ENCODE assay signal across 29 cellular contexts in genomic region chr1:158039380-158039779, GRCh38. TPM values are rescaled to one million over a fixed set of nuclear protein-coding genes. Genes with fewer than 3 reads are reported as not detected.
DNase-seq lines count a peak whose midpoint lies in the region; FAIRE-seq and TF ChIP-seq lines count a peak whose summit lies in the region.
"Had no signal": no experiment of that assay in that cellular context is flagged by ENCODE, and none has a peak within 500 bp of the region (broad histone marks: within the 10 kb centered on the region; RNA-seq: fewer than 3 reads in every experiment).

No MANE protein-coding gene starts in this region.

- no peaks in the 10 kb centered on the region for H3K36me3 ChIP-seq in bronchial epithelial cell (ENCODE audit: control insufficient read depth, insufficient read depth, low read length)
- H3K36me3 ChIP-seq in keratinocyte (ENCODE audit: control insufficient read depth in 2 of 2, extremely low read depth in 1 of 2, insufficient read depth in 2 of 2, low read length in 2 of 2), result peaks cover 15 to 17% of the 10 kb centered on the region in 2 experiments
- H3K36me3 ChIP-seq in spleen, result no peaks in the 10 kb centered on the region
- peaks cover 26% of the 10 kb centered on the region for H3K36me3 ChIP-seq in WERI-Rb-1
- H3K36me3 ChIP-seq in PC-9 (ENCODE audit: low read depth), result no peaks in the 10 kb centered on the region
- H3K36me3 ChIP-seq: left ventricle myocardium inferior, thyroid gland had no signal

- POLR2A ChIA-PET in PC-9 (lab: Charles Lee; ENCODE audit: unreplicated experiment), result no interaction called here

- intact Hi-C loops in spleen (cut with DNase I; ENCODE audit: low total_unique reads) (no loop called here), PC-9 (cut with micrococcal nuclease; ENCODE audit: unreplicated experiment) (no loop called here)

- TF ChIP-seq CTCF in HFFc6 (IDR thresholded peaks at IDR 0.05) (no peak), bronchial epithelial cell (IDR thresholded peaks at IDR 0.05; ENCODE audit: insufficient read depth, low read length, severe bottlenecking) (no peak), keratinocyte (optimal IDR thresholded peaks at IDR 0.05 in 1 of 3, IDR thresholded peaks at IDR 0.05 in 1 of 3, conservative IDR thresholded peaks at IDR 0.05 in 1 of 3; ENCODE audit: extremely low read depth in 1 of 3, insufficient read depth in 2 of 3, low read length in 3 of 3) (no peak), spleen (IDR thresholded peaks at IDR 0.05 in 8 of 11, conservative IDR thresholded peaks at IDR 0.05 in 3 of 11) (no peak), WERI-Rb-1 (IDR thresholded peaks at IDR 0.05; ENCODE audit: low read depth, low read length) (no peak), PC-9 (conservative IDR thresholded peaks at IDR 0.05) (no peak)

- H4K20me1 ChIP-seq in keratinocyte (ENCODE audit: control insufficient read depth, extremely low read depth, insufficient read depth, low read length) (peaks cover 2% of the 10 kb centered on the region), PC-9 (ENCODE audit: insufficient read depth) (0 out of 2 replicates have a peak, but pooled peaks cover 6% of the 10 kb centered on the region)

- H3K4me3 Mint-ChIP-seq in HFFc6, result peak overlapping the region; percentile 7
- H3K4me3 Mint-ChIP-seq: CD8-positive, alpha-beta memory T cell; GM23338; immature natural killer cell; stimulated activated naive CD8-positive, alpha-beta T cell treated with anti-CD3 and anti-CD28 coated beads, Interleukin-15, Interleukin-2, amounts not matched to agents 100 ng/mL and 50 ng/mL, for 24 hours; T-helper 2 cell treated with Interferon-gamma antibody and Interleukin-4, amounts not matched to agents 5 μg/mL and 100 μg/mL, for 36 hours; WTC11 had no signal

- peaks cover 2% of the 10 kb centered on the region for H3K9me1 ChIP-seq in keratinocyte (ENCODE audit: control insufficient read depth, extremely low read depth, insufficient read depth, low read length)

- H3K9ac ChIP-seq in keratinocyte (ENCODE audit: control insufficient read depth, extremely low read depth, insufficient read depth, low read length), result no peak overlapping the region

- CTCF ChIA-PET in PC-9 (lab: Charles Lee), result no interaction called here

- no peak overlapping the region for H2AFZ ChIP-seq in keratinocyte (ENCODE audit: control insufficient read depth, low read length)
- no peak overlapping the region for H2AFZ ChIP-seq in PC-9
- H2AFZ ChIP-seq: GM23338, hepatocyte had no signal

- peak; percentile 92 for FAIRE-seq in bronchial epithelial cell (lab: Jason Lieb, UNC)
- peak; percentile 5 for FAIRE-seq in keratinocyte (lab: Jason Lieb, UNC)
- FAIRE-seq: GM12891, GM19239, HepG2 had no signal

- dilution Hi-C loops in keratinocyte (cut with MboI; ENCODE audit: extremely low pct_ligation_motif_present, low sequenced_read_pairs), result no loop called here

- H3K27ac Mint-ChIP-seq in HFFc6, result peak overlapping the region; percentile 81
- H3K27ac Mint-ChIP-seq: activated T-helper 2 cell treated with anti-CD3 and anti-CD28 coated beads, Interferon-gamma antibody, Interleukin-2, Interleukin-4, amounts not matched to agents 10 μg/mL and 5 μg/mL and 100 μg/mL, durations not matched to agents 14 hours and 24 hours and 36 hours; GM23338; immature natural killer cell; stimulated activated naive CD8-positive, alpha-beta T cell treated with anti-CD3 and anti-CD28 coated beads, Interleukin-15, Interleukin-2, amounts not matched to agents 100 ng/mL and 50 ng/mL, for 24 hours; T-helper 2 cell treated with Interferon-gamma antibody and Interleukin-4, amounts not matched to agents 5 μg/mL and 100 μg/mL, for 36 hours; WTC11 had no signal

- peaks cover 92% of the 10 kb centered on the region for H3K79me2 ChIP-seq in keratinocyte (ENCODE audit: control insufficient read depth, insufficient read depth, low read length)
- peaks cover 6% of the 10 kb centered on the region; the same call in 1 of the 2 replicates for H3K79me2 ChIP-seq in PC-9 (ENCODE audit: low read depth)

- H3K9me3 Mint-ChIP-seq in HFFc6, result no peaks in the 10 kb centered on the region
- H3K9me3 Mint-ChIP-seq: activated T-helper 2 cell treated with anti-CD3 and anti-CD28 coated beads, Interferon-gamma antibody, Interleukin-2, Interleukin-4, amounts not matched to agents 10 μg/mL and 5 μg/mL and 100 μg/mL, durations not matched to agents 14 hours and 24 hours and 36 hours; CD8-positive, alpha-beta memory T cell; GM23338; immature natural killer cell; stimulated activated naive CD8-positive, alpha-beta T cell treated with anti-CD3 and anti-CD28 coated beads, Interleukin-15, Interleukin-2, amounts not matched to agents 100 ng/mL and 50 ng/mL, for 24 hours; T-helper 2 cell treated with Interferon-gamma antibody and Interleukin-4, amounts not matched to agents 5 μg/mL and 100 μg/mL, for 36 hours; WTC11 had no signal

- peaks cover 74% of the 10 kb centered on the region for H3K4me1 Mint-ChIP-seq in HFFc6 (ENCODE audit: low read depth)
- H3K4me1 Mint-ChIP-seq: CD8-positive, alpha-beta memory T cell; immature natural killer cell had no signal

- H3K27me3 ChIP-seq in bronchial epithelial cell (ENCODE audit: control insufficient read depth, insufficient read depth, low read length) (no peaks in the 10 kb centered on the region), keratinocyte (ENCODE audit: control insufficient read depth, extremely low read depth, insufficient read depth, low read length) (no peaks in the 10 kb centered on the region), spleen (replicated peaks in 1 of 7) (peaks cover 0 to 5% (median 0%) of the 10 kb centered on the region in 7 donors), WERI-Rb-1 (ENCODE audit: insufficient read depth, low read depth, severe bottlenecking) (no peaks in the 10 kb centered on the region), PC-9 (ENCODE audit: insufficient read depth, low read depth) (no peaks in the 10 kb centered on the region)
- H3K27me3 ChIP-seq: hepatocyte, thyroid gland had no signal

- 57 to 84% (median 81%) methylated on average over 5 of the region's 5 CpGs for WGBS in spleen, 5 donors

- no peaks in the 10 kb centered on the region for H3K9me2 ChIP-seq in PC-9 (ENCODE audit: insufficient read depth)

- H3K4me2 ChIP-seq in keratinocyte (ENCODE audit: control insufficient read depth, extremely low read depth, insufficient read depth, low read depth, low read length) (no peak overlapping the region), PC-9 (no peak overlapping the region)
- H3K4me2 ChIP-seq: GM23338, hepatocyte had no signal

- no TSS peak for BruUV-seq in PC-9 (replicated peaks; lab: Mats Ljungman, UMichigan)

- H3K9me3 ChIP-seq in keratinocyte (ENCODE audit: control insufficient read depth, low read depth, low read length) (no peaks in the 10 kb centered on the region), spleen (no peaks in the 10 kb centered on the region), WERI-Rb-1 (ENCODE audit: severe bottlenecking) (no peaks in the 10 kb centered on the region), PC-9 (ENCODE audit: insufficient read depth, low read depth) (no peaks in the 10 kb centered on the region)
- H3K9me3 ChIP-seq: left ventricle myocardium inferior, thyroid gland had no signal

- no peak for TF ChIP-seq POLR2A in spleen (IDR thresholded peaks at IDR 0.05)

- H3K36me3 Mint-ChIP-seq in HFFc6 (ENCODE audit: low read depth), result no peaks in the 10 kb centered on the region
- H3K36me3 Mint-ChIP-seq: CD8-positive, alpha-beta memory T cell; immature natural killer cell; WTC11 had no signal

- H3K27me3 Mint-ChIP-seq in HFFc6 (ENCODE audit: insufficient read depth), result peaks cover 6% of the 10 kb centered on the region; the same call in 1 of the 2 replicates

- H3K27ac ChIP-seq in keratinocyte (ENCODE audit: control insufficient read depth, insufficient read depth, low read length) (no peak overlapping the region), spleen (no peak overlapping the region), WERI-Rb-1 (no peak overlapping the region), PC-9 (no peak overlapping the region)
- H3K27ac ChIP-seq: hepatocyte, left ventricle myocardium inferior, RWPE1, thyroid gland had no signal

- peak; percentile 55 for DNase-seq in HFFc6
- peak; percentile 31 for DNase-seq in bronchial epithelial cell (ENCODE audit: low read depth)
- DNase-seq in keratinocyte (ENCODE audit: low read depth, low spot score), result no peak
- peak; percentile 16 for DNase-seq in spleen
- no peak for DNase-seq in WERI-Rb-1
- DNase-seq in stimulated activated CD4-positive, alpha-beta T cell treated with anti-CD3 and anti-CD28 coated beads, Interleukin-4, amount 100 ng/mL, for 24 hours, result no peak
- no peak for DNase-seq in PC-9
- DNase-seq: activated CD4-positive, alpha-beta T cell treated with anti-CD3 and anti-CD28 coated beads, Interleukin-2, amount 50 U/mL, for 4 hours; activated CD8-positive, alpha-beta memory T cell treated with anti-CD3 and anti-CD28 coated beads, Interleukin-2, amount 50 U/mL, for 4 hours; CD8-positive, alpha-beta memory T cell; DMS53; immature natural killer cell; left ventricle myocardium inferior; NCI-H1417; NCI-H2107; NCI-H510A treated with DMSO at 0.1 percent for 48 hours; stimulated activated CD4-positive, alpha-beta T cell treated with anti-CD3 and anti-CD28 coated beads, Interleukin-4, amount 100 ng/mL, for 4 hours; thyroid gland had no signal

- no peak overlapping the region for H3K4me3 ChIP-seq in bronchial epithelial cell (ENCODE audit: low read depth, low read length)
- no peak overlapping the region for H3K4me3 ChIP-seq in keratinocyte (ENCODE audit: control insufficient read depth in 2 of 3, extremely low read depth in 1 of 3, insufficient read depth in 2 of 3, low read depth in 1 of 3, low read length in 3 of 3)
- H3K4me3 ChIP-seq in spleen, result no peak overlapping the region
- H3K4me3 ChIP-seq in WERI-Rb-1 (ENCODE audit: low read depth, low read length), result no peak overlapping the region
- H3K4me3 ChIP-seq in PC-9, result no peak overlapping the region
- H3K4me3 ChIP-seq: coronary artery, GM23338, hepatocyte, left ventricle myocardium inferior, thyroid gland had no signal

- peaks cover 25% of the 10 kb centered on the region for H3F3A ChIP-seq in PC-9 (ENCODE audit: insufficient read depth, low read depth)

- H3K4me1 ChIP-seq in keratinocyte (ENCODE audit: control insufficient read depth, extremely low read depth, insufficient read depth, low read length) (peaks cover 32% of the 10 kb centered on the region), spleen (peaks cover 4 to 25% (median 7%) of the 10 kb centered on the region in 6 donors), PC-9 (replicated peaks; ENCODE audit: insufficient read depth) (peaks cover 25% of the 10 kb centered on the region)

RNA-seq across cellular contexts. Expression of gene KIRREL1, which starts 45.9 kb away (rescaled TPM):
- total RNA-seq in HFFc6 (2021; fragmentation: NEBNext Ultra II Directional; extraction: Animal tissue kit (Norgen Biotek cat#: 25700)), result 100 to 1,000 TPM in 5 of 6 experiments, 10 to 100 TPM in 1; 99.5 to 121 (median 107) TPM
- total RNA-seq in bronchial epithelial cell (20.2 and 24.2 TPM in 2 replicates), spleen (10 to 100 TPM; 14.0 to 50.9 (median 24.5) TPM), PC-9 (2021) (25.8 and 30.7 TPM in 2 replicates)
- polyA plus RNA-seq in keratinocyte (18.3 to 29.8 TPM (median 19.7 TPM) in 3 replicates), spleen (1 to 10 TPM; 1.4 to 3.9 (median 1.7) TPM)
- polyA plus RNA-seq in keratinocyte (2011; ENCODE audit: low read depth), result 2.7 TPM
- 11.1 and 14.7 TPM in 2 replicates for polyA plus RNA-seq in keratinocyte (2011; cell fraction: cytosol; rRNA removed)
- 65.2 and 75.4 TPM in 2 replicates for polyA plus RNA-seq in keratinocyte (2011; cell fraction: nucleus; rRNA removed)
- polyA plus RNA-seq in keratinocyte (2012; ENCODE audit: low replicate concordance), result 11.5 and 45.7 TPM in 2 replicates
- polyA minus RNA-seq in keratinocyte, result 47.6 to 153 TPM (median 54.8 TPM) in 3 replicates
- polyA minus RNA-seq in keratinocyte (2011; cell fraction: cytosol; rRNA and poly(A)+ RNA removed), result 39.5 TPM
- polyA minus RNA-seq in keratinocyte (2011; cell fraction: nucleus; rRNA and poly(A)+ RNA removed), result 101 and 135 TPM in 2 replicates
- total RNA-seq: activated T-helper 2 cell treated with anti-CD3 and anti-CD28 coated beads, Interferon-gamma antibody, Interleukin-2, Interleukin-4, amounts not matched to agents 10 μg/mL and 5 μg/mL and 100 μg/mL, durations not matched to agents 14 hours and 24 hours and 36 hours had no signal
- polyA plus RNA-seq: CD8-positive, alpha-beta memory T cell; immature natural killer cell had no signal

Comparison
In these comparisons a context has a peak if more than half of its experiments do, and no peak if none do; other contexts are left out.
1. DNase-seq: peak in HFFc6 (single experiment), bronchial epithelial cell (single experiment) and spleen (single experiment); none in keratinocyte (single experiment), WERI-Rb-1 (single experiment), stimulated activated CD4-positive, alpha-beta T cell treated with anti-CD3 and anti-CD28 coated beads, Interleukin-4, amount 100 ng/mL, for 24 hours (single experiment) and PC-9 (0 of 2).